ENCODE assay signal across 1 cellular context in the genomic region with DNA sequence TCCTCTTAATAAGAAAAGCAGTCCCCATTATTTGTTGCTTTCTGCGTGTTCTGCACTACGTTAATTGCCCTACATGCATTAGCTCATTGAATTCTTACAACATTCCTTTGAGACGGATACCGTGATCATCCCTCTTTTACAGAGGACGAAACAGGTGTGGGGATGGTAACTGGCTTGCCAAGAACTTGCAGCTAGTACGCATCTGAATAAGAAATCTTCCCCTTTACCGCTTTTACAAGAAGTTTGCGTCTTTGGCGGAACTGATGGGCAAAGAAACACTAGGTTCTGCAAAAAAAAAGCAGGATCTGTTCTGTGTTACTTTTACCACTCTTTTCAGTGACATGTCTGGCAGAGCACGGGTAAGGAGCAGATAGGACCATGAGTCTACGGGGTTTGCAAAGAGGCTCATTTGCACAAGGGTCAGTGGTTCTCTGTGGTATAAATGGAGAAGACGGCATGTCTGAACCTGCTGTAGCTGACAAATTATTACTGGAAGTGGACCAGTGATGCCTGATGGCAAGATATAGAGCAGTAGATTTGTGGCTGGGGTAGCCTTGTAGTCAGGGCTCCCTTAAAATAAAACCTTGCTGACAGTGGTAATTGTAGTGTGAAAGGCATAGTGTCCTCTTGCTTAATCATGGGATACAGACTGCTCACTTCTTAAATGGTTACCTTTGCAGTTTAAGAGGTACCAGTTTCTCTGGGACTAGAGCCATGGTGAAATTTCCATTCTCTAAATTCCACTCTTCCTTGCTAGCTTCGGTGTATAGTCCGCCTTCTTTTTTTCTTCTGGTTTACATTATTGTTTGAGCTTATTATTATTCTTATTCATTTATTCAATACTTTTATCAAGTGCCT.
TF ChIP-seq lines count a peak whose summit lies in the region.

No MANE protein-coding gene starts in this region.

TF ChIP-seq in GM12878, 131 proteins besides CTCF, POLR2A, EP300 and RAD21 (continues in another document):
- TF ChIP-seq FOS (IDR thresholded peaks at IDR 0.05; ENCODE audit: borderline replicate concordance, extremely low read depth, insufficient read length) = no peak
- peak; percentile 63; the same call in 1 of the 2 replicates for TF ChIP-seq MXI1 (IDR thresholded peaks at IDR 0.05; ENCODE audit: low read depth, low read length)
- TF ChIP-seq ATF7 (IDR thresholded peaks at IDR 0.05; ENCODE audit: low read depth) = peak; percentile 26; the same call in 1 of the 2 replicates
- TF ChIP-seq BMI1 (IDR thresholded peaks at IDR 0.05; ENCODE audit: borderline replicate concordance) = no peak
- TF ChIP-seq, protein P1, sequence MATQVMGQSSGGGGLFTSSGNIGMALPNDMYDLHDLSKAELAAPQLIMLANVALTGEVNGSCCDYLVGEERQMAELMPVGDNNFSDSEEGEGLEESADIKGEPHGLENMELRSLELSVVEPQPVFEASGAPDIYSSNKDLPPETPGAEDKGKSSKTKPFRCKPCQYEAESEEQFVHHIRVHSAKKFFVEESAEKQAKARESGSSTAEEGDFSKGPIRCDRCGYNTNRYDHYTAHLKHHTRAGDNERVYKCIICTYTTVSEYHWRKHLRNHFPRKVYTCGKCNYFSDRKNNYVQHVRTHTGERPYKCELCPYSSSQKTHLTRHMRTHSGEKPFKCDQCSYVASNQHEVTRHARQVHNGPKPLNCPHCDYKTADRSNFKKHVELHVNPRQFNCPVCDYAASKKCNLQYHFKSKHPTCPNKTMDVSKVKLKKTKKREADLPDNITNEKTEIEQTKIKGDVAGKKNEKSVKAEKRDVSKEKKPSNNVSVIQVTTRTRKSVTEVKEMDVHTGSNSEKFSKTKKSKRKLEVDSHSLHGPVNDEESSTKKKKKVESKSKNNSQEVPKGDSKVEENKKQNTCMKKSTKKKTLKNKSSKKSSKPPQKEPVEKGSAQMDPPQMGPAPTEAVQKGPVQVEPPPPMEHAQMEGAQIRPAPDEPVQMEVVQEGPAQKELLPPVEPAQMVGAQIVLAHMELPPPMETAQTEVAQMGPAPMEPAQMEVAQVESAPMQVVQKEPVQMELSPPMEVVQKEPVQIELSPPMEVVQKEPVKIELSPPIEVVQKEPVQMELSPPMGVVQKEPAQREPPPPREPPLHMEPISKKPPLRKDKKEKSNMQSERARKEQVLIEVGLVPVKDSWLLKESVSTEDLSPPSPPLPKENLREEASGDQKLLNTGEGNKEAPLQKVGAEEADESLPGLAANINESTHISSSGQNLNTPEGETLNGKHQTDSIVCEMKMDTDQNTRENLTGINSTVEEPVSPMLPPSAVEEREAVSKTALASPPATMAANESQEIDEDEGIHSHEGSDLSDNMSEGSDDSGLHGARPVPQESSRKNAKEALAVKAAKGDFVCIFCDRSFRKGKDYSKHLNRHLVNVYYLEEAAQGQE (IDR thresholded peaks at IDR 0.05; ENCODE audit: low read depth, low read length) = no peak
- TF ChIP-seq, protein P2, sequence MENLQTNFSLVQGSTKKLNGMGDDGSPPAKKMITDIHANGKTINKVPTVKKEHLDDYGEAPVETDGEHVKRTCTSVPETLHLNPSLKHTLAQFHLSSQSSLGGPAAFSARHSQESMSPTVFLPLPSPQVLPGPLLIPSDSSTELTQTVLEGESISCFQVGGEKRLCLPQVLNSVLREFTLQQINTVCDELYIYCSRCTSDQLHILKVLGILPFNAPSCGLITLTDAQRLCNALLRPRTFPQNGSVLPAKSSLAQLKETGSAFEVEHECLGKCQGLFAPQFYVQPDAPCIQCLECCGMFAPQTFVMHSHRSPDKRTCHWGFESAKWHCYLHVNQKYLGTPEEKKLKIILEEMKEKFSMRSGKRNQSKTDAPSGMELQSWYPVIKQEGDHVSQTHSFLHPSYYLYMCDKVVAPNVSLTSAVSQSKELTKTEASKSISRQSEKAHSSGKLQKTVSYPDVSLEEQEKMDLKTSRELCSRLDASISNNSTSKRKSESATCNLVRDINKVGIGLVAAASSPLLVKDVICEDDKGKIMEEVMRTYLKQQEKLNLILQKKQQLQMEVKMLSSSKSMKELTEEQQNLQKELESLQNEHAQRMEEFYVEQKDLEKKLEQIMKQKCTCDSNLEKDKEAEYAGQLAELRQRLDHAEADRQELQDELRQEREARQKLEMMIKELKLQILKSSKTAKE (IDR thresholded peaks at IDR 0.05; ENCODE audit: low read depth, poor library complexity, severe bottlenecking) = peak; percentile 49
- 0 out of 2 replicates have a peak, but pooled peaks have one; percentile 55 for TF ChIP-seq CHD1 (IDR thresholded peaks at IDR 0.05; ENCODE audit: low read depth, low read length)
- TF ChIP-seq IKZF2 (IDR thresholded peaks at IDR 0.05) = peak in 1 of 2 experiments; percentile 37; a peak in 1 of 4 replicates
- TF ChIP-seq MTA2 (IDR thresholded peaks at IDR 0.05; ENCODE audit: low read depth) = peak; percentile 39; the same call in 1 of the 2 replicates
- TF ChIP-seq NR2C1 (IDR thresholded peaks at IDR 0.05) = no peak
- TF ChIP-seq MYC (IDR thresholded peaks at IDR 0.05; ENCODE audit: insufficient read depth, insufficient read length, insufficient replicate concordance, low read length, severe bottlenecking) = no peak
- no peak for TF ChIP-seq EGR1 (IDR thresholded peaks at IDR 0.05; ENCODE audit: borderline replicate concordance in 1 of 2, low read depth in 2 of 2, low read length in 2 of 2)
- no peak for TF ChIP-seq TAF1 (IDR thresholded peaks at IDR 0.05; ENCODE audit: borderline replicate concordance, low read depth, low read length)
- no peak for TF ChIP-seq HDAC2 (IDR thresholded peaks at IDR 0.05)
- TF ChIP-seq STAT3 (IDR thresholded peaks at IDR 0.05; ENCODE audit: low read depth, low read length) = no peak
- TF ChIP-seq, protein P3, sequence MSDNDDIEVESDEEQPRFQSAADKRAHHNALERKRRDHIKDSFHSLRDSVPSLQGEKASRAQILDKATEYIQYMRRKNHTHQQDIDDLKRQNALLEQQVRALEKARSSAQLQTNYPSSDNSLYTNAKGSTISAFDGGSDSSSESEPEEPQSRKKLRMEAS (IDR thresholded peaks at IDR 0.05; ENCODE audit: low read depth, low read length) = no peak
- TF ChIP-seq CBX5 (IDR thresholded peaks at IDR 0.05; ENCODE audit: low read depth) = no peak
- TF ChIP-seq KDM1A (IDR thresholded peaks at IDR 0.05; ENCODE audit: borderline replicate concordance) = no peak
- TF ChIP-seq BACH1 (IDR thresholded peaks at IDR 0.05; ENCODE audit: borderline replicate concordance) = no peak
- TF ChIP-seq RELA (IDR thresholded peaks at IDR 0.05; ENCODE audit: borderline replicate concordance, partially characterized antibody) = no peak
- 0 out of 3 replicates have a peak, but pooled peaks have one; percentile 15 for TF ChIP-seq POU2F2 (IDR thresholded peaks at IDR 0.05; ENCODE audit: borderline replicate concordance, low read depth, low read length)
- peak; percentile 77 for TF ChIP-seq RUNX3 (IDR thresholded peaks at IDR 0.05; ENCODE audit: low read length)
- TF ChIP-seq CHD2 (IDR thresholded peaks at IDR 0.05; ENCODE audit: borderline replicate concordance, low read depth, low read length) = no peak
- TF ChIP-seq, protein P4, sequence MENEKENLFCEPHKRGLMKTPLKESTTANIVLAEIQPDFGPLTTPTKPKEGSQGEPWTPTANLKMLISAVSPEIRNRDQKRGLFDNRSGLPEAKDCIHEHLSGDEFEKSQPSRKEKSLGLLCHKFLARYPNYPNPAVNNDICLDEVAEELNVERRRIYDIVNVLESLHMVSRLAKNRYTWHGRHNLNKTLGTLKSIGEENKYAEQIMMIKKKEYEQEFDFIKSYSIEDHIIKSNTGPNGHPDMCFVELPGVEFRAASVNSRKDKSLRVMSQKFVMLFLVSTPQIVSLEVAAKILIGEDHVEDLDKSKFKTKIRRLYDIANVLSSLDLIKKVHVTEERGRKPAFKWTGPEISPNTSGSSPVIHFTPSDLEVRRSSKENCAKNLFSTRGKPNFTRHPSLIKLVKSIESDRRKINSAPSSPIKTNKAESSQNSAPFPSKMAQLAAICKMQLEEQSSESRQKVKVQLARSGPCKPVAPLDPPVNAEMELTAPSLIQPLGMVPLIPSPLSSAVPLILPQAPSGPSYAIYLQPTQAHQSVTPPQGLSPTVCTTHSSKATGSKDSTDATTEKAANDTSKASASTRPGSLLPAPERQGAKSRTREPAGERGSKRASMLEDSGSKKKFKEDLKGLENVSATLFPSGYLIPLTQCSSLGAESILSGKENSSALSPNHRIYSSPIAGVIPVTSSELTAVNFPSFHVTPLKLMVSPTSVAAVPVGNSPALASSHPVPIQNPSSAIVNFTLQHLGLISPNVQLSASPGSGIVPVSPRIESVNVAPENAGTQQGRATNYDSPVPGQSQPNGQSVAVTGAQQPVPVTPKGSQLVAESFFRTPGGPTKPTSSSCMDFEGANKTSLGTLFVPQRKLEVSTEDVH (IDR thresholded peaks at IDR 0.05; ENCODE audit: low read depth, partially characterized antibody) = no peak
- no peak for TF ChIP-seq NR2C2 (IDR thresholded peaks at IDR 0.05; ENCODE audit: borderline replicate concordance, control insufficient read depth, insufficient read length, low read depth)
- TF ChIP-seq CBFB (IDR thresholded peaks at IDR 0.05; ENCODE audit: low read depth) = no peak
- TF ChIP-seq CHD4 (IDR thresholded peaks at IDR 0.05) = no peak
- no peak for TF ChIP-seq JUNB (IDR thresholded peaks at IDR 0.05)
- TF ChIP-seq TCF7 (IDR thresholded peaks at IDR 0.05; ENCODE audit: borderline replicate concordance) = no peak
- TF ChIP-seq SUZ12 (IDR thresholded peaks at IDR 0.05; ENCODE audit: unreplicated experiment) = no peak
- no peak for TF ChIP-seq ZNF384 (IDR thresholded peaks at IDR 0.05; ENCODE audit: borderline replicate concordance, low read depth, low read length)
- TF ChIP-seq, protein P5, sequence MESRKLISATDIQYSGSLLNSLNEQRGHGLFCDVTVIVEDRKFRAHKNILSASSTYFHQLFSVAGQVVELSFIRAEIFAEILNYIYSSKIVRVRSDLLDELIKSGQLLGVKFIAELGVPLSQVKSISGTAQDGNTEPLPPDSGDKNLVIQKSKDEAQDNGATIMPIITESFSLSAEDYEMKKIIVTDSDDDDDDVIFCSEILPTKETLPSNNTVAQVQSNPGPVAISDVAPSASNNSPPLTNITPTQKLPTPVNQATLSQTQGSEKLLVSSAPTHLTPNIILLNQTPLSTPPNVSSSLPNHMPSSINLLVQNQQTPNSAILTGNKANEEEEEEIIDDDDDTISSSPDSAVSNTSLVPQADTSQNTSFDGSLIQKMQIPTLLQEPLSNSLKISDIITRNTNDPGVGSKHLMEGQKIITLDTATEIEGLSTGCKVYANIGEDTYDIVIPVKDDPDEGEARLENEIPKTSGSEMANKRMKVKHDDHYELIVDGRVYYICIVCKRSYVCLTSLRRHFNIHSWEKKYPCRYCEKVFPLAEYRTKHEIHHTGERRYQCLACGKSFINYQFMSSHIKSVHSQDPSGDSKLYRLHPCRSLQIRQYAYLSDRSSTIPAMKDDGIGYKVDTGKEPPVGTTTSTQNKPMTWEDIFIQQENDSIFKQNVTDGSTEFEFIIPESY (IDR thresholded peaks at IDR 0.05) = no peak
- no peak for TF ChIP-seq KAT2A (conservative IDR thresholded peaks at IDR 0.05; ENCODE audit: control insufficient read depth, low read depth, low read length)
- TF ChIP-seq, protein P6, sequence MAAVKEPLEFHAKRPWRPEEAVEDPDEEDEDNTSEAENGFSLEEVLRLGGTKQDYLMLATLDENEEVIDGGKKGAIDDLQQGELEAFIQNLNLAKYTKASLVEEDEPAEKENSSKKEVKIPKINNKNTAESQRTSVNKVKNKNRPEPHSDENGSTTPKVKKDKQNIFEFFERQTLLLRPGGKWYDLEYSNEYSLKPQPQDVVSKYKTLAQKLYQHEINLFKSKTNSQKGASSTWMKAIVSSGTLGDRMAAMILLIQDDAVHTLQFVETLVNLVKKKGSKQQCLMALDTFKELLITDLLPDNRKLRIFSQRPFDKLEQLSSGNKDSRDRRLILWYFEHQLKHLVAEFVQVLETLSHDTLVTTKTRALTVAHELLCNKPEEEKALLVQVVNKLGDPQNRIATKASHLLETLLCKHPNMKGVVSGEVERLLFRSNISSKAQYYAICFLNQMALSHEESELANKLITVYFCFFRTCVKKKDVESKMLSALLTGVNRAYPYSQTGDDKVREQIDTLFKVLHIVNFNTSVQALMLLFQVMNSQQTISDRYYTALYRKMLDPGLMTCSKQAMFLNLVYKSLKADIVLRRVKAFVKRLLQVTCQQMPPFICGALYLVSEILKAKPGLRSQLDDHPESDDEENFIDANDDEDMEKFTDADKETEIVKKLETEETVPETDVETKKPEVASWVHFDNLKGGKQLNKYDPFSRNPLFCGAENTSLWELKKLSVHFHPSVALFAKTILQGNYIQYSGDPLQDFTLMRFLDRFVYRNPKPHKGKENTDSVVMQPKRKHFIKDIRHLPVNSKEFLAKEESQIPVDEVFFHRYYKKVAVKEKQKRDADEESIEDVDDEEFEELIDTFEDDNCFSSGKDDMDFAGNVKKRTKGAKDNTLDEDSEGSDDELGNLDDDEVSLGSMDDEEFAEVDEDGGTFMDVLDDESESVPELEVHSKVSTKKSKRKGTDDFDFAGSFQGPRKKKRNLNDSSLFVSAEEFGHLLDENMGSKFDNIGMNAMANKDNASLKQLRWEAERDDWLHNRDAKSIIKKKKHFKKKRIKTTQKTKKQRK (IDR thresholded peaks at IDR 0.05; ENCODE audit: low read depth, low read length) = no peak
- TF ChIP-seq RBBP5 (conservative IDR thresholded peaks at IDR 0.05) = no peak
- TF ChIP-seq SUPT20H (IDR thresholded peaks at IDR 0.05; ENCODE audit: borderline replicate concordance, control insufficient read depth, low read depth, low read length) = no peak
- no peak for TF ChIP-seq STAT1 (conservative IDR thresholded peaks at IDR 0.05)
- no peak for TF ChIP-seq ZNF24 (IDR thresholded peaks at IDR 0.05)
- TF ChIP-seq, protein P7, sequence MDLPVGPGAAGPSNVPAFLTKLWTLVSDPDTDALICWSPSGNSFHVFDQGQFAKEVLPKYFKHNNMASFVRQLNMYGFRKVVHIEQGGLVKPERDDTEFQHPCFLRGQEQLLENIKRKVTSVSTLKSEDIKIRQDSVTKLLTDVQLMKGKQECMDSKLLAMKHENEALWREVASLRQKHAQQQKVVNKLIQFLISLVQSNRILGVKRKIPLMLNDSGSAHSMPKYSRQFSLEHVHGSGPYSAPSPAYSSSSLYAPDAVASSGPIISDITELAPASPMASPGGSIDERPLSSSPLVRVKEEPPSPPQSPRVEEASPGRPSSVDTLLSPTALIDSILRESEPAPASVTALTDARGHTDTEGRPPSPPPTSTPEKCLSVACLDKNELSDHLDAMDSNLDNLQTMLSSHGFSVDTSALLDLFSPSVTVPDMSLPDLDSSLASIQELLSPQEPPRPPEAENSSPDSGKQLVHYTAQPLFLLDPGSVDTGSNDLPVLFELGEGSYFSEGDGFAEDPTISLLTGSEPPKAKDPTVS (IDR thresholded peaks at IDR 0.05; ENCODE audit: low read depth, low read length) = no peak
- no peak for TF ChIP-seq TBL1XR1 (IDR thresholded peaks at IDR 0.05; ENCODE audit: low read depth, low read length)
- 0 out of 2 replicates have a peak, but pooled peaks have one; percentile 11 for TF ChIP-seq YY1 (IDR thresholded peaks at IDR 0.05; ENCODE audit: low read depth, low read length)
- no peak for TF ChIP-seq MTA3 (IDR thresholded peaks at IDR 0.05; ENCODE audit: borderline replicate concordance, low read length)
- no peak for TF ChIP-seq ASH2L (IDR thresholded peaks at IDR 0.05; ENCODE audit: borderline replicate concordance, low read depth)
